Comparison of ENCODE assay signal across 10 cellular contexts in genomic region chr19:35860818-35861639, GRCh38. TPM values are rescaled to one million over a fixed set of nuclear protein-coding genes. Genes with fewer than 3 reads are reported as not detected.
DNase-seq lines count a peak whose midpoint lies in the region; ATAC-seq lines count a peak whose summit lies in the region.
"Had no signal": no experiment of that assay in that cellular context is flagged by ENCODE, and none has a peak within 500 bp of the region (broad histone marks: within the 10 kb centered on the region; RNA-seq: fewer than 3 reads in every experiment).

No MANE protein-coding gene starts in this region.

- peak overlapping the region; percentile 97 for H2AK5ac ChIP-seq in neuronal stem cell (ENCODE audit: low read depth, low read length)

- H4K91ac ChIP-seq in neuronal stem cell (ENCODE audit: low read depth, low read length, poor library complexity): no peak overlapping the region

- peak overlapping the region; percentile 98 for H3K18ac ChIP-seq in neuronal stem cell (ENCODE audit: low read length)

- H3K14ac ChIP-seq in neuronal stem cell (ENCODE audit: low read length): peak overlapping the region; percentile 61

- H3K4ac ChIP-seq in neuronal stem cell (ENCODE audit: low read length): peak overlapping the region; percentile 87

- no CpG with 5 or more reads among the region's 55 CpGs for WGBS in neuronal stem cell (ENCODE audit: extremely low coverage in 2 of 2, insufficient read length in 2 of 2, insufficient replicate concordance in 1 of 2), 2 donors

- peak overlapping the region; percentile 81 for H2BK120ac ChIP-seq in neuronal stem cell (ENCODE audit: low read depth, low read length)

- no peak overlapping the region for H3K27ac ChIP-seq in HUES48 (ENCODE audit: low read depth, low read length)
- peak overlapping the region; percentile 92 for H3K27ac ChIP-seq in neuronal stem cell (replicated peaks; ENCODE audit: low read length)
- H3K27ac ChIP-seq: epithelial cell of prostate had no signal

- peaks cover 5% of the 10 kb centered on the region for H3K4me1 ChIP-seq in HUES48 (ENCODE audit: control insufficient read depth, insufficient read depth, low read length)
- H3K4me1 ChIP-seq in neuronal stem cell (ENCODE audit: control insufficient read depth in 2 of 2, insufficient read depth in 1 of 2, low read depth in 1 of 2, low read length in 2 of 2): peaks cover 14 to 19% of the 10 kb centered on the region in 2 donors

- H2BK12ac ChIP-seq in neuronal stem cell (ENCODE audit: low read length): peak overlapping the region; percentile 97

- H4K8ac ChIP-seq in neuronal stem cell (ENCODE audit: low read depth, low read length): no peak overlapping the region

- peak overlapping the region; percentile 83 for H2AFZ ChIP-seq in neuronal stem cell (ENCODE audit: low read length)

- H3K9ac ChIP-seq in HUES48 (ENCODE audit: low read depth, low read length): no peak overlapping the region
- peak overlapping the region; percentile 83 for H3K9ac ChIP-seq in neuronal stem cell (ENCODE audit: low read depth, low read length, poor library complexity)

- DNase-seq in epidermal melanocyte (ENCODE audit: insufficient read length, low spot score) (peak; percentile 63), neuronal stem cell (ENCODE audit: low spot score) (peak; percentile 95)
- DNase-seq: CD4-positive, alpha-beta memory T cell; NCI-H1930; occipital lobe had no signal

- peak overlapping the region; percentile 91 for H2BK5ac ChIP-seq in neuronal stem cell (ENCODE audit: low read length)

- H3K23ac ChIP-seq in neuronal stem cell (ENCODE audit: low read depth, low read length, poor library complexity): peak overlapping the region; percentile 52

- ATAC-seq in HG02938 (IDR thresholded peaks at IDR 0.05; ENCODE audit: unreplicated experiment) (no peak), HG02852 (IDR thresholded peaks at IDR 0.05; ENCODE audit: unreplicated experiment) (no peak), HG03045 (IDR thresholded peaks at IDR 0.05; ENCODE audit: unreplicated experiment) (no peak)

- peak overlapping the region; percentile 64 for H3K4me3 ChIP-seq in HUES48 (ENCODE audit: low read depth, low read length)
- peak overlapping the region in 1 of 2 donors; percentile 70 for H3K4me3 ChIP-seq in neuronal stem cell (ENCODE audit: low read length in 2 of 2)

- H3K9me3 ChIP-seq in HUES48 (ENCODE audit: control insufficient read depth, insufficient read depth, low read length) (no peaks in the 10 kb centered on the region), neuronal stem cell (replicated peaks in 1 of 2; ENCODE audit: control insufficient read depth in 2 of 2, insufficient read depth in 1 of 2, low read depth in 1 of 2, low read length in 2 of 2) (no peaks in the 10 kb centered on the region)

- H3K4me2 ChIP-seq in neuronal stem cell (ENCODE audit: insufficient read depth, low read length, poor library complexity, severe bottlenecking): peak overlapping the region; percentile 83

- peaks cover 76% of the 10 kb centered on the region for H3K27me3 ChIP-seq in HUES48 (ENCODE audit: control insufficient read depth, insufficient read depth, low read length)
- H3K27me3 ChIP-seq in neuronal stem cell (ENCODE audit: control insufficient read depth in 3 of 3, insufficient read depth in 3 of 3, low read depth in 1 of 3, low read length in 3 of 3): peaks cover 0 to 34% (median 0%) of the 10 kb centered on the region in 3 experiments

- H3K79me1 ChIP-seq in neuronal stem cell (ENCODE audit: low read depth, low read length): no peaks in the 10 kb centered on the region

- H2BK15ac ChIP-seq in neuronal stem cell (ENCODE audit: low read length): peak overlapping the region; percentile 98

- no peaks in the 10 kb centered on the region for H3K36me3 ChIP-seq in HUES48 (ENCODE audit: control insufficient read depth, insufficient read depth, low read length)
- peaks cover 3% of the 10 kb centered on the region in 2 donors for H3K36me3 ChIP-seq in neuronal stem cell (replicated peaks in 1 of 2; ENCODE audit: control insufficient read depth in 2 of 2, insufficient read depth in 2 of 2, low read length in 2 of 2)

RNA-seq across cellular contexts. Expression of gene KIRREL2, which starts 4.3 kb away (rescaled TPM):
- 7.2 TPM for polyA plus RNA-seq in neuronal stem cell (2013, experiment 1 of 2)
- polyA plus RNA-seq in neuronal stem cell (2013, experiment 2 of 2): 7.3 TPM

RNA-seq across cellular contexts. Expression of gene APLP1, which starts 7.3 kb away (rescaled TPM):
- polyA plus RNA-seq in neuronal stem cell (2013, experiment 1 of 2): 299 TPM
- polyA plus RNA-seq in neuronal stem cell (2013, experiment 2 of 2): 297 TPM

RNA-seq across cellular contexts. Expression of gene NPHS1, which starts 8.7 kb away (rescaled TPM):
- polyA plus RNA-seq in neuronal stem cell (2013, experiment 1 of 2): 0.74 TPM
- 0.58 TPM for polyA plus RNA-seq in neuronal stem cell (2013, experiment 2 of 2)
- polyA plus RNA-seq: CD4-positive, alpha-beta memory T cell had no signal

RNA-seq across cellular contexts. Expression of gene NFKBID, which starts 39.3 kb away (rescaled TPM):
- polyA plus RNA-seq in neuronal stem cell (2013, experiment 1 of 2): 4.8 TPM
- polyA plus RNA-seq in neuronal stem cell (2013, experiment 2 of 2): 4.7 TPM

RNA-seq across cellular contexts. Expression of gene HCST, which starts 41.3 kb away (rescaled TPM):
- polyA plus RNA-seq in neuronal stem cell (2013, experiment 1 of 2): 0.32 TPM
- polyA plus RNA-seq in neuronal stem cell (2013, experiment 2 of 2): 0.39 TPM
